In the genomic region with DNA sequence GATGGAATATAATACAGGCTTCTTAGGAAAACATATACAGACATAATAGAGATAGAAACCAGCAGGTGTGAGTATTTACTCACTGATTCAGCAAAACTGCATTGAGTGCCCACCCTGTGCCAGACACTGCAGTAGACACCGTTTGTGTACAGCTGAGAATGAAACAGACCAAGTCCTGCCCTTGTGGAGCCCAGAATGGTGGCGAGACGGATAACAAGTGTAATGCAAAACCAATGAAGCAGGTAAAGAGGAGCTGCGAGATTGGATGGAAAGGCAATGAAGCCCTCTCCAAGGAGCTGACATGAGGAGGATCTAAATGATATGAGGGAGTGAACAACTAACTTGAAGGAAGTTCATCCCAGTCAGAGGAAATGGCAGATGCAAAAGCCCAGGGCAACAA, we compare ENCODE assay signal across 24 cellular contexts.
"Had no signal": no experiment of that assay in that cellular context is flagged by ENCODE, and none has a peak within 500 bp of the region (broad histone marks: within the 10 kb centered on the region; RNA-seq: fewer than 3 reads in every experiment).

No MANE protein-coding gene starts in this region.

- ATAC-seq: activated CD4-positive, alpha-beta T cell treated with anti-CD3 and anti-CD28 coated beads for 36 hours; activated naive CD4-positive, alpha-beta T cell treated with anti-CD3 and anti-CD28 coated beads, Interleukin-2, amount 50 U/mL, for 72 hours; activated T-helper 17 cell treated with anti-CD3 and anti-CD28 coated beads, Interleukin-2, amount 50 U/mL, for 72 hours; effector memory CD8-positive, alpha-beta T cell; heart left ventricle; left cardiac atrium; pancreas; psoas muscle had no signal

- DNase-seq: activated B cell treated with CpG ODN at 0.5 μM for 24 hours; activated CD4-positive, alpha-beta T cell treated with anti-CD3 and anti-CD28 coated beads for 36 hours; activated CD4-positive, alpha-beta T cell treated with anti-CD3 and anti-CD28 coated beads, Interleukin-2, amount 50 U/mL, for 4 hours; activated CD8-positive, alpha-beta memory T cell treated with anti-CD3 and anti-CD28 coated beads for 24 hours; activated CD8-positive, alpha-beta memory T cell treated with anti-CD3 and anti-CD28 coated beads, Interleukin-2, amount 50 U/mL, for 4 hours; activated T-cell treated with anti-CD3 and anti-CD28 coated beads, Interleukin-2, amount 50 U/mL, for 24 hours; aorta; caudate nucleus; dermis blood vessel endothelial cell; effector memory CD8-positive, alpha-beta T cell; heart left ventricle; left cardiac atrium; pancreas; psoas muscle; spleen; stimulated activated CD4-positive, alpha-beta T cell treated with anti-CD3 and anti-CD28 coated beads, Interleukin-4, amount 100 ng/mL, for 1 hour; stimulated activated naive CD4-positive, alpha-beta T cell; T-helper 9 cell; testis; upper lobe of left lung had no signal

- H3K27me3 ChIP-seq: neutrophil, pancreas, right atrium auricular region, testis, upper lobe of left lung had no signal

- H3K36me3 ChIP-seq: heart left ventricle, neutrophil, pancreas, right atrium auricular region, spleen, upper lobe of left lung had no signal

- H3K4me3 ChIP-seq: heart left ventricle, pancreas, psoas muscle, right atrium auricular region, spleen, testis, upper lobe of left lung had no signal
